In genomic region chr21:46179708-46180078, GRCh38 we compare ENCODE assay signal across 1 cellular context.
A peak's percentile ranks its signal among the peaks of the same experiment; 100 is the strongest.
TF ChIP-seq lines count a peak whose summit lies in the region.

No MANE protein-coding gene starts in this region.

TF ChIP-seq in K562, 482 proteins besides CTCF, POLR2A, EP300 and RAD21:
- no peak for TF ChIP-seq ZNF639 (CRISPR knock-in tag; conservative IDR thresholded peaks at IDR 0.05 in 1 of 2, IDR thresholded peaks at IDR 0.05 in 1 of 2)
- no peak for TF ChIP-seq MGA (IDR thresholded peaks at IDR 0.05)
- TF ChIP-seq MYC (IDR thresholded peaks at IDR 0.05; ENCODE audit: low read depth, low read length) = no peak
- TF ChIP-seq MYC (CRISPR knock-in tag; IDR thresholded peaks at IDR 0.05; ENCODE audit: borderline replicate concordance, low read depth) = no peak
- no peak for TF ChIP-seq ZNF274 (IDR thresholded peaks at IDR 0.05; ENCODE audit: borderline replicate concordance, low read depth, low read length)
- no peak for TF ChIP-seq RAD51 (IDR thresholded peaks at IDR 0.05; ENCODE audit: borderline replicate concordance, low read depth)
- peak; percentile 36 for TF ChIP-seq WHSC1 (IDR thresholded peaks at IDR 0.05; ENCODE audit: low read length)
- TF ChIP-seq RBM14 (IDR thresholded peaks at IDR 0.05; ENCODE audit: borderline replicate concordance, insufficient read depth, low read depth, low read length) = no peak
- no peak for TF ChIP-seq FOXO4 (CRISPR knock-in tag; IDR thresholded peaks at IDR 0.05)
- no peak for TF ChIP-seq NFE2L1 (tag; IDR thresholded peaks at IDR 0.05; ENCODE audit: borderline replicate concordance, low read depth)
- no peak for TF ChIP-seq MCM2 (IDR thresholded peaks at IDR 0.05; ENCODE audit: low read depth)
- no peak for TF ChIP-seq CEBPG (CRISPR knock-in tag; IDR thresholded peaks at IDR 0.05)
- no peak for TF ChIP-seq CEBPG (tag; conservative IDR thresholded peaks at IDR 0.05 in 1 of 2, IDR thresholded peaks at IDR 0.05 in 1 of 2)
- TF ChIP-seq TFAP4 (CRISPR knock-in tag; IDR thresholded peaks at IDR 0.05; ENCODE audit: borderline replicate concordance) = peak; percentile 40; the same call in 1 of the 2 replicates
- TF ChIP-seq IRF1 (CRISPR knock-in tag; IDR thresholded peaks at IDR 0.05; ENCODE audit: borderline replicate concordance) = no peak
- TF ChIP-seq SMARCA5 (IDR thresholded peaks at IDR 0.05) = no peak
- TF ChIP-seq VEZF1 (CRISPR knock-in tag; IDR thresholded peaks at IDR 0.05) = 0 out of 2 replicates have a peak, but pooled peaks have one; percentile 22
- no peak; the same call in 1 of the 2 replicates for TF ChIP-seq ZBTB7A (IDR thresholded peaks at IDR 0.05; ENCODE audit: borderline replicate concordance, control insufficient read depth, low read depth, low read length)
- TF ChIP-seq SIN3B (IDR thresholded peaks at IDR 0.05; ENCODE audit: low read depth) = no peak
- no peak for TF ChIP-seq HDGF (IDR thresholded peaks at IDR 0.05)
- TF ChIP-seq TAF1 (IDR thresholded peaks at IDR 0.05; ENCODE audit: control insufficient read depth, extremely low read depth, insufficient read depth, low read length, severe bottlenecking) = no peak
- TF ChIP-seq ZNF23 (CRISPR knock-in tag; IDR thresholded peaks at IDR 0.05) = no peak
- TF ChIP-seq FUS (optimal IDR thresholded peaks at IDR 0.05; ENCODE audit: low read depth, low read length) = no peak
- TF ChIP-seq NBN (IDR thresholded peaks at IDR 0.05; ENCODE audit: low read depth) = no peak
- no peak for TF ChIP-seq TBP (optimal IDR thresholded peaks at IDR 0.05; ENCODE audit: low read depth, low read length)
